10 cellular contexts compared by ENCODE assay signal in the genomic region with DNA sequence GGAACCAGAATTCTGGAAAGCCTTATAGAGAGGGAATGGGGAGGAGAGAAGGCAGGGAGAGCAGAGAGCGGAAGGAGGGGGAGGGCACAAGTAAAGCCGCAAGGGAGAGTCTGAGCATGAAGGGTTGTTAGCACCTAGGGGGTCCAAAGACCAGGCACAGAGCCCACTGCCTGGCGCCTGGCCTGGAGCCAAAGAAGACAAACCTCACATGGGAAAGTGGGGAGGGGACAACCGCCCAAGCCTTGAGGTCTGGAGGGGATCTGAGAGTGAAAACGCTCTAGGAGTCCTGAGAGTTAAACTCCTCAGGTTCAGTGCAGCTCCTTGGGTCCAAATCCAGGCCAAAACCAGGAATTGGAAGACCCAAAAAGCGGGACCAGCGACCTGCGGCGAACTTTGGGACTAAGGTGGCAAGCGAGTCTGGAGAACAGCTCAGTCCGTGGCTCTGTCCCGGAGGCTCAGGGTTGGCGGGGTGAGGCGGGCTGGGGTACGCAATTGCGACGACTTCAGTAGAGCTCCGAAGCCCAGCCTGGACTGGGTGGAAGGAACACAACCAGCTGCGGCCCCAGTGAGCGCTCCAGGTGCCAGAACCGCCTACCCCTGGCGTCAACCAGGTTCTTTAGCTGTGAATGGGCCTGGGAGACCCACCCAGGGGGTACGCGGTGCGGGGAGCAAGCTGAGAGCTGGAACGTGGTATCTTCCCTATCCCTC. TPM values are rescaled to one million over a fixed set of nuclear protein-coding genes. Genes with fewer than 3 reads are reported as not detected.
A peak's percentile ranks its signal among the peaks of the same experiment; 100 is the strongest.
DNase-seq lines count a peak whose midpoint lies in the region; ATAC-seq and TF ChIP-seq lines count a peak whose summit lies in the region.
"Had no signal": no experiment of that assay in that cellular context is flagged by ENCODE, and none has a peak within 500 bp of the region (broad histone marks: within the 10 kb centered on the region; RNA-seq: fewer than 3 reads in every experiment).

No MANE protein-coding gene starts in this region.

- H3K79me2 ChIP-seq in OCI-LY1 (ENCODE audit: insufficient read depth, low read length) (no peaks in the 10 kb centered on the region), trophoblast cell (ENCODE audit: control insufficient read depth, insufficient read depth, low read length, poor library complexity) (peaks cover 4% of the 10 kb centered on the region)

- no peak overlapping the region for H3K23ac ChIP-seq in trophoblast cell (ENCODE audit: low read length)

- H3K79me1 ChIP-seq in trophoblast cell (ENCODE audit: low read length): peaks cover 34% of the 10 kb centered on the region

- peak overlapping the region; percentile 40 for H2BK12ac ChIP-seq in trophoblast cell (ENCODE audit: low read length)

- POLR2A ChIA-PET in HEK293T (lab: Yijun Ruan, JAX): interaction anchor here (0.8 to 1.1 kb wide), 3 partner anchors 16 to 84 kb away, joined by 3 to 6 read pairs (median 3); a partner anchor contains a TSS

- no peaks in the 10 kb centered on the region for H4K20me1 ChIP-seq in OCI-LY1 (ENCODE audit: insufficient read depth, low read length)

- H4K12ac ChIP-seq in trophoblast cell (ENCODE audit: low read depth, low read length): no peak overlapping the region

- no peak for ATAC-seq in GM19035 (IDR thresholded peaks at IDR 0.05; ENCODE audit: unreplicated experiment)

- H2BK120ac ChIP-seq in trophoblast cell (ENCODE audit: insufficient read depth, low read length, poor library complexity): peak overlapping the region; percentile 4

- H3K14ac ChIP-seq in trophoblast cell (ENCODE audit: low read length): peak overlapping the region; percentile 20

- H3K9ac ChIP-seq in ES-I3 (ENCODE audit: low read depth, low read length) (peak overlapping the region; percentile 41; the same call in 1 of the 2 replicates), OCI-LY1 (ENCODE audit: low read length) (no peak overlapping the region; the same call in 1 of the 2 replicates), trophoblast cell (ENCODE audit: low read length) (no peak overlapping the region)

- H2AFZ ChIP-seq in OCI-LY1 (ENCODE audit: low read length) (no peak overlapping the region), trophoblast cell (ENCODE audit: insufficient read depth, low read length, poor library complexity) (no peak overlapping the region)

- H3K36me3 ChIP-seq in ES-I3 (ENCODE audit: insufficient read depth, low read length) (no peaks in the 10 kb centered on the region), OCI-LY1 (ENCODE audit: insufficient read depth, low read length) (no peaks in the 10 kb centered on the region), trophoblast cell (ENCODE audit: control insufficient read depth in 1 of 2, insufficient read depth in 2 of 2, low read length in 2 of 2) (peaks cover 0 to 2% of the 10 kb centered on the region in 2 experiments)

- CTCF ChIA-PET in HEK293T (lab: Yijun Ruan, JAX): interaction anchor here (0.5 to 1.9 kb wide), 13 partner anchors 9 to 278 kb away, joined by 3 to 24 read pairs (median 3); a partner anchor contains a TSS

- no peak overlapping the region for H2BK5ac ChIP-seq in trophoblast cell (ENCODE audit: low read depth, low read length, poor library complexity)

- WGBS in trophoblast cell (ENCODE audit: extremely low coverage, insufficient coverage, insufficient read length): no CpG with 5 or more reads among the region's 26 CpGs

- H3K27ac ChIP-seq in OCI-LY1 (ENCODE audit: low read depth, low read length, poor library complexity, severe bottlenecking) (no peak overlapping the region), trophoblast cell (ENCODE audit: low read depth, low read length) (peak overlapping the region; percentile 22)

- TF ChIP-seq CTCF in OCI-LY1 (IDR thresholded peaks at IDR 0.05; ENCODE audit: low read length) (no peak), epithelial cell of esophagus (IDR thresholded peaks at IDR 0.05; ENCODE audit: insufficient read depth, low read depth, low read length, missing control alignments) (no peak)

- H3K4me3 ChIP-seq in OCI-LY1 (ENCODE audit: low read depth, low read length, poor library complexity, severe bottlenecking) (peak overlapping the region; percentile 52), epithelial cell of esophagus (ENCODE audit: low read length) (peak overlapping the region; percentile 47), trophoblast cell (ENCODE audit: low read depth, low read length) (no peak overlapping the region)

- peak overlapping the region; percentile 45 for H4K91ac ChIP-seq in trophoblast cell (ENCODE audit: low read depth, low read length)

- no peaks in the 10 kb centered on the region for H3F3A ChIP-seq in OCI-LY1 (ENCODE audit: insufficient read depth, low read length)

- H4K8ac ChIP-seq in trophoblast cell (ENCODE audit: low read depth, low read length): peak overlapping the region; percentile 3

- no peaks in the 10 kb centered on the region for H3K9me2 ChIP-seq in OCI-LY1 (ENCODE audit: low read depth, low read length)

- no peak for DNase-seq in epithelial cell of esophagus (ENCODE audit: low read depth)
- no peak for DNase-seq in trophoblast cell
- DNase-seq in HEK293T (ENCODE audit: extremely low spot score): no peak
- no peak for DNase-seq in NCI-H187 (lab: John Stamatoyannopoulos, UW)
- DNase-seq in cerebellum (ENCODE audit: low spot score): no peak

- H3K4me1 ChIP-seq in ES-I3 (ENCODE audit: insufficient read depth, low read length): peaks cover 37% of the 10 kb centered on the region
- peaks cover 8% of the 10 kb centered on the region for H3K4me1 ChIP-seq in OCI-LY1 (ENCODE audit: insufficient read depth, low read length, severe bottlenecking)
- peaks cover 33 to 43% of the 10 kb centered on the region in 2 experiments for H3K4me1 ChIP-seq in trophoblast cell (ENCODE audit: control insufficient read depth in 1 of 2, insufficient read depth in 2 of 2, low read length in 2 of 2)

- no peak overlapping the region for H3K4ac ChIP-seq in trophoblast cell (ENCODE audit: low read depth, low read length)

- H3K4me2 ChIP-seq in OCI-LY1 (ENCODE audit: low read length) (peak overlapping the region; percentile 66), trophoblast cell (ENCODE audit: low read length) (peak overlapping the region; percentile 93)

- no peak overlapping the region for H3K18ac ChIP-seq in trophoblast cell (ENCODE audit: low read length)

- H3K27me3 ChIP-seq in OCI-LY1 (ENCODE audit: insufficient read depth, low read length) (no peaks in the 10 kb centered on the region), trophoblast cell (ENCODE audit: insufficient read depth, low read length) (no peaks in the 10 kb centered on the region)

- H2AK5ac ChIP-seq in trophoblast cell (ENCODE audit: low read length): peak overlapping the region; percentile 28

- H3K9me3 ChIP-seq in ES-I3 (ENCODE audit: control insufficient read depth, insufficient read depth, low read length): no peaks in the 10 kb centered on the region
- no peaks in the 10 kb centered on the region for H3K9me3 ChIP-seq in OCI-LY1 (ENCODE audit: low read length)
- H3K9me3 ChIP-seq in trophoblast cell (ENCODE audit: insufficient read depth, low read depth, low read length): no peaks in the 10 kb centered on the region

TF ChIP-seq in HEK293T, 16 proteins besides CTCF, POLR2A, EP300 and RAD21:
- TF ChIP-seq LEF1 (IDR thresholded peaks at IDR 0.05; ENCODE audit: borderline replicate concordance) (no peak), FOXM1 (IDR thresholded peaks at IDR 0.05; ENCODE audit: borderline replicate concordance) (no peak), FOXA1 (IDR thresholded peaks at IDR 0.05) (no peak), ZNF384 (IDR thresholded peaks at IDR 0.05) (no peak), ELF4 (IDR thresholded peaks at IDR 0.05) (no peak), SP1 (IDR thresholded peaks at IDR 0.05) (no peak), L3MBTL2 (conservative IDR thresholded peaks at IDR 0.05) (no peak), HDGF (IDR thresholded peaks at IDR 0.05; ENCODE audit: borderline replicate concordance) (no peak), SUZ12 (IDR thresholded peaks at IDR 0.05) (no peak), FOXK2 (IDR thresholded peaks at IDR 0.05) (no peak), ARNT (IDR thresholded peaks at IDR 0.05) (no peak), CTBP1 (IDR thresholded peaks at IDR 0.05; ENCODE audit: borderline replicate concordance) (no peak), NFRKB (IDR thresholded peaks at IDR 0.05) (no peak), BHLHE40 (IDR thresholded peaks at IDR 0.05; ENCODE audit: borderline replicate concordance) (no peak), TARDBP (IDR thresholded peaks at IDR 0.05) (no peak)
- TF ChIP-seq, protein P1, sequence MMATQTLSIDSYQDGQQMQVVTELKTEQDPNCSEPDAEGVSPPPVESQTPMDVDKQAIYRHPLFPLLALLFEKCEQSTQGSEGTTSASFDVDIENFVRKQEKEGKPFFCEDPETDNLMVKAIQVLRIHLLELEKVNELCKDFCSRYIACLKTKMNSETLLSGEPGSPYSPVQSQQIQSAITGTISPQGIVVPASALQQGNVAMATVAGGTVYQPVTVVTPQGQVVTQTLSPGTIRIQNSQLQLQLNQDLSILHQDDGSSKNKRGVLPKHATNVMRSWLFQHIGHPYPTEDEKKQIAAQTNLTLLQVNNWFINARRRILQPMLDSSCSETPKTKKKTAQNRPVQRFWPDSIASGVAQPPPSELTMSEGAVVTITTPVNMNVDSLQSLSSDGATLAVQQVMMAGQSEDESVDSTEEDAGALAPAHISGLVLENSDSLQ (IDR thresholded peaks at IDR 0.05): no peak

RNA-seq across cellular contexts. Expression of a gene that starts 0.8 kb away (rescaled TPM):
- polyA plus RNA-seq in trophoblast cell (2013): 35.8 and 37.5 TPM in 2 replicates
- 13.2 TPM for total RNA-seq in cerebellum

RNA-seq across cellular contexts. Expression of a gene that starts 14.9 kb away (rescaled TPM):
- polyA plus RNA-seq in trophoblast cell (2013): 1.1 and 1.5 TPM in 2 replicates
- 4.4 TPM for total RNA-seq in cerebellum

RNA-seq across cellular contexts. Expression of a gene that starts 18.1 kb away (rescaled TPM):
- polyA plus RNA-seq in trophoblast cell (2013): 0.15 and 0.31 TPM in 2 replicates
- total RNA-seq in cerebellum: 0.73 TPM

RNA-seq across cellular contexts. Expression of a gene that starts 28.1 kb away (rescaled TPM):
- not detected in 2 replicates for polyA plus RNA-seq in trophoblast cell (2013)
- not detected for total RNA-seq in cerebellum
- total RNA-seq: LHCN-M2, myocyte had no signal

RNA-seq across cellular contexts. Expression of a gene that starts 35.3 kb away (rescaled TPM):
- 0.34 and 0.35 TPM in 2 replicates for polyA plus RNA-seq in trophoblast cell (2013)
- 30.9 TPM for total RNA-seq in cerebellum
